Comparison of ENCODE assay signal across 8 cellular contexts in genomic region chr3:133927543-133928066, GRCh38. TPM values are rescaled to one million over a fixed set of nuclear protein-coding genes. Genes with fewer than 3 reads are reported as not detected.
DNase-seq lines count a peak whose midpoint lies in the region; ATAC-seq and TF ChIP-seq lines count a peak whose summit lies in the region.

No MANE protein-coding gene starts in this region.

- no peak for TF ChIP-seq EP300 in transverse colon (IDR thresholded peaks at IDR 0.05; ENCODE audit: low read depth)

- no peaks in the 10 kb centered on the region for H3K36me3 ChIP-seq in transverse colon

- in situ Hi-C loops in transverse colon (cut with MboI; ENCODE audit: low pct_ligation_motif_present in 1 of 4, low pct_unique_long_range_greater_than_20kb in 1 of 4, low sequenced_read_pairs in 3 of 4), result loop anchor here in 3 of 4 donors (10.0 to 25.0 kb wide), 3 partner anchors 103 to 1190 kb away; partner anchors contain the start of gene TOPBP1 (in 1 of the 3)

- ATAC-seq in HG02885 (IDR thresholded peaks at IDR 0.05; ENCODE audit: poor library complexity, unreplicated experiment), result peak; percentile 84

- no peak for TF ChIP-seq POLR2A in transverse colon (IDR thresholded peaks at IDR 0.05)

- peak overlapping the region; percentile 18 to 46 (median 41) for H3K4me3 ChIP-seq in transverse colon

- DNase-seq in NCI-H1417 (lab: John Stamatoyannopoulos, UW), result peak; percentile 4 to 58 (median 50)
- no peak for DNase-seq in NCI-H1417 treated with DMSO at 0.1 percent for 48 hours (lab: John Stamatoyannopoulos, UW)
- peak; percentile 43 for DNase-seq in RPMI7951 (ENCODE audit: low read depth)
- peak; percentile 74 for DNase-seq in activated gamma-delta T cell treated with Interleukin-2 at 50 U/mL for 16 hours
- peak in 38 of 42 donors; percentile 26 to 88 (median 70) for DNase-seq in head of caudate nucleus
- peak in 7 of 10 donors; percentile 34 to 93 (median 47) for DNase-seq in posterior cingulate gyrus
- DNase-seq in transverse colon, result peak; percentile 63

- WGBS in transverse colon (ENCODE audit: low coverage in 1 of 2), 2 donors, result 4% methylated on average over 42 of the region's 50 CpGs; no CpG with 5 or more reads in 1 of the 2 donors

- intact Hi-C loops in head of caudate nucleus (cut with DNase I) (loop anchor here (5.0 kb wide), 1 partner anchor 110 kb away; no protein-coding TSS in a partner anchor), posterior cingulate gyrus (cut with DNase I) (loop anchor here (1.0 to 10.0 kb wide), 3 partner anchors 108 to 547 kb away; partner anchors contain the start of gene TOPBP1), transverse colon (cut with DNase I; ENCODE audit: low total_unique reads) (loop anchor here (5.0 kb wide), 1 partner anchor 105 kb away; no protein-coding TSS in a partner anchor)

- H3K4me1 ChIP-seq in transverse colon, result peaks cover 4 to 7% (median 6%) of the 10 kb centered on the region in 4 donors

- no peaks in the 10 kb centered on the region for H3K27me3 ChIP-seq in transverse colon

- TF ChIP-seq CTCF in transverse colon (IDR thresholded peaks at IDR 0.05), result peak; percentile 28 to 80 (median 66)

- H3K9me3 ChIP-seq in transverse colon, result no peaks in the 10 kb centered on the region

- no peak overlapping the region for H3K27ac ChIP-seq in transverse colon

RNA-seq across cellular contexts. Expression of gene RAB6B, which starts 31.9 kb away (rescaled TPM):
- 0.12 and 0.29 TPM in 2 replicates for total RNA-seq in RPMI7951 (2014; rRNA removed; shearing (Covaris generic))
- total RNA-seq in transverse colon, result 1 to 10 TPM; 1.2 to 4.8 (median 2.2) TPM
